In the genomic region with DNA sequence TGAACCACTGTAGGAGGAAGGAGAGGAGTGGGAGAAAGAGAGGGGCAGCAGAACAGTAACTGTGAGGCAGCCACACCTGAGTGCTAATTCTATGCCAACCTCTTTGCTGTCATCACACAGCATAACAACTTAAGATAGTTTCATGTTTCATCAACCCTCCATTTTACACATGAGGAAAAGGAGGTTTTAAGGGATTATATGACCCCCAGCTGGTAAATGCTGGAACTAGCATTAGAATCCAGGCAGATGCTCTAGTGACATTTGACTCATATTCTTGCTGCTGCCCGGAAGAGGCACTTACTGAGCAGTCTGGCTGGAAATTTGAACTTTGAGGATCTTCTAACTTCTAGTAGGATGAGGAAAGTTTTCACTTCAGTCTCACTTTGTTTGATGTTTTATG, we compare ENCODE assay signal across 1 cellular context.
TF ChIP-seq lines count a peak whose summit lies in the region.

No MANE protein-coding gene starts in this region.

TF ChIP-seq in WTC11, 78 proteins besides CTCF, POLR2A, EP300 and RAD21 (continued from another document):
- TF ChIP-seq, protein P1, sequence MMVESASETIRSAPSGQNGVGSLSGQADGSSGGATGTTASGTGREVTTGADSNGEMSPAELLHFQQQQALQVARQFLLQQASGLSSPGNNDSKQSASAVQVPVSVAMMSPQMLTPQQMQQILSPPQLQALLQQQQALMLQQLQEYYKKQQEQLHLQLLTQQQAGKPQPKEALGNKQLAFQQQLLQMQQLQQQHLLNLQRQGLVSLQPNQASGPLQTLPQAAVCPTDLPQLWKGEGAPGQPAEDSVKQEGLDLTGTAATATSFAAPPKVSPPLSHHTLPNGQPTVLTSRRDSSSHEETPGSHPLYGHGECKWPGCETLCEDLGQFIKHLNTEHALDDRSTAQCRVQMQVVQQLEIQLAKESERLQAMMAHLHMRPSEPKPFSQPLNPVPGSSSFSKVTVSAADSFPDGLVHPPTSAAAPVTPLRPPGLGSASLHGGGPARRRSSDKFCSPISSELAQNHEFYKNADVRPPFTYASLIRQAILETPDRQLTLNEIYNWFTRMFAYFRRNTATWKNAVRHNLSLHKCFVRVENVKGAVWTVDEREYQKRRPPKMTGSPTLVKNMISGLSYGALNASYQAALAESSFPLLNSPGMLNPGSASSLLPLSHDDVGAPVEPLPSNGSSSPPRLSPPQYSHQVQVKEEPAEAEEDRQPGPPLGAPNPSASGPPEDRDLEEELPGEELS (CRISPR knock-in tag; IDR thresholded peaks at IDR 0.05), result no peak
- no peak for TF ChIP-seq SOX15 (CRISPR knock-in tag; IDR thresholded peaks at IDR 0.05)
